14 cellular contexts compared by ENCODE assay signal in genomic region chr1:204357551-204357950, GRCh38. TPM values are rescaled to one million over a fixed set of nuclear protein-coding genes. Genes with fewer than 3 reads are reported as not detected.
DNase-seq lines count a peak whose midpoint lies in the region; ATAC-seq, FAIRE-seq and TF ChIP-seq lines count a peak whose summit lies in the region.
"Had no signal": no experiment of that assay in that cellular context is flagged by ENCODE, and none has a peak within 500 bp of the region (broad histone marks: within the 10 kb centered on the region; RNA-seq: fewer than 3 reads in every experiment).

No MANE protein-coding gene starts in this region.

- WGBS in pancreas, 2 donors, result 63 to 79% methylated on average over 14 of the region's 14 CpGs

- DNase-seq in RPMI8226, result peak; percentile 46
- DNase-seq in globus pallidus (ENCODE audit: low spot score), result peak; percentile 58
- no peak for DNase-seq in pancreas
- DNase-seq in HTR-8/SVneo (ENCODE audit: insufficient read length, low spot score), result no peak
- DNase-seq in activated naive CD4-positive, alpha-beta T cell (lab: John Stamatoyannopoulos, UW), result no peak
- DNase-seq: activated naive CD4-positive, alpha-beta T cell treated with anti-CD3 and anti-CD28 coated beads, Interleukin-2, amount 50 U/mL, for 16 hours; CD4-positive, alpha-beta T cell; GOT3; NCI-H187; sigmoid colon had no signal

- ATAC-seq in pancreas (peak in 3 of 4 donors; percentile 22 to 37 (median 25)), GM21423 (IDR thresholded peaks at IDR 0.05; ENCODE audit: unreplicated experiment) (no peak), HG02981 (IDR thresholded peaks at IDR 0.05; ENCODE audit: unreplicated experiment) (no peak)

- FAIRE-seq in pancreas (lab: Jason Lieb, UNC), result no peak
- no peak for FAIRE-seq in HTR-8/SVneo (lab: Jason Lieb, UNC)

- TF ChIP-seq CTCF in GM12873 (IDR thresholded peaks at IDR 0.05; ENCODE audit: insufficient read depth, low read depth, low read length, missing control alignments) (peak; percentile 25), pancreas (IDR thresholded peaks at IDR 0.05) (no peak)

- H3K27ac ChIP-seq in pancreas, result no peak overlapping the region

- no peak overlapping the region for H3K4me3 ChIP-seq in pancreas
- H3K4me3 ChIP-seq: Peyer's patch, sigmoid colon had no signal

- H3K27me3 ChIP-seq in pancreas, result no peaks in the 10 kb centered on the region
- H3K27me3 ChIP-seq: Peyer's patch had no signal

- H3K9me3 ChIP-seq in pancreas, result no peaks in the 10 kb centered on the region
- H3K9me3 ChIP-seq: Peyer's patch, sigmoid colon had no signal

- H3K4me1 ChIP-seq in pancreas, result no peaks in the 10 kb centered on the region

- no peaks in the 10 kb centered on the region for H3K36me3 ChIP-seq in pancreas
- H3K36me3 ChIP-seq: Peyer's patch, sigmoid colon had no signal

- intact Hi-C loops in pancreas (cut with DNase I), result loop anchor here in 1 of 3 donors (5.0 kb wide), 1 partner anchor 200 kb away; no protein-coding TSS in a partner anchor

RNA-seq across cellular contexts. Expression of gene PLEKHA6, which starts 2.2 kb away (rescaled TPM):
- total RNA-seq in pancreas, result 10 to 100 TPM in 5 of 6 donors, 1 to 10 TPM in 1; 9.5 to 23.8 (median 15.0) TPM
- 10 to 100 TPM; 13.2 to 18.5 TPM for polyA plus RNA-seq in pancreas

RNA-seq across cellular contexts. Expression of gene PPP1R15B, which starts 54.1 kb away (rescaled TPM):
- total RNA-seq in pancreas, result 10 to 100 TPM; 16.4 to 47.9 (median 23.4) TPM
- 10 to 100 TPM in 1 of 2 donors, 1 to 10 TPM in 1; 7.8 to 11.8 TPM for polyA plus RNA-seq in pancreas

Comparison
In these comparisons a context has a peak if more than half of its experiments do, and no peak if none do; other contexts are left out.
1. DNase-seq: peak in RPMI8226 (single experiment) and globus pallidus (single experiment); none in pancreas (0 of 6), HTR-8/SVneo (single experiment) and activated naive CD4-positive, alpha-beta T cell (0 of 4).
2. ATAC-seq: peak in pancreas (3 of 4); none in GM21423 (single experiment) and HG02981 (single experiment).